Comparison of ENCODE assay signal across 1 cellular context in genomic region chr16:29604641-29605549, GRCh38.
A peak's percentile ranks its signal among the peaks of the same experiment; 100 is the strongest.
TF ChIP-seq lines count a peak whose summit lies in the region.
"Not testable (repeated sequence)": the region's sequence is repeated elsewhere in the genome, so short reads cannot be mapped to it uniquely, and the experiment has no call there.

No MANE protein-coding gene starts in this region.

TF ChIP-seq in K562, 482 proteins besides CTCF, POLR2A, EP300 and RAD21 (continued from another document):
- TF ChIP-seq ARID1B (IDR thresholded peaks at IDR 0.05) (0 out of 2 replicates have a peak, but pooled peaks have one; percentile 26), NONO (IDR thresholded peaks at IDR 0.05; ENCODE audit: low read depth in 2 of 2, low read length in 1 of 2) (0 out of 4 replicates have a peak, but pooled peaks of 1 of the 2 experiments have one; percentile 11), POLR2G (IDR thresholded peaks at IDR 0.05; ENCODE audit: low read depth, low read length) (peak; percentile 50), PBX2 (tag; conservative IDR thresholded peaks at IDR 0.05; ENCODE audit: low read depth) (peak; percentile 39; the same call in 1 of the 2 replicates), ZFX (CRISPR knock-in tag; IDR thresholded peaks at IDR 0.05) (peak; percentile 32; the same call in 1 of the 2 replicates), MAFG (tag; conservative IDR thresholded peaks at IDR 0.05) (peak; percentile 92), RBM22 (IDR thresholded peaks at IDR 0.05; ENCODE audit: low read depth, low read length, poor library complexity, severe bottlenecking) (peak; percentile 40), C11orf30 (IDR thresholded peaks at IDR 0.05; ENCODE audit: low read depth) (peak; percentile 89), MAFK (IDR thresholded peaks at IDR 0.05; ENCODE audit: low read length) (peak; percentile 76), L3MBTL2 (IDR thresholded peaks at IDR 0.05) (peak; percentile 26; the same call in 1 of the 2 replicates), ZNF740 (CRISPR knock-in tag; IDR thresholded peaks at IDR 0.05) (0 out of 2 replicates have a peak, but pooled peaks have one; percentile 20), JUND (IDR thresholded peaks at IDR 0.05; ENCODE audit: borderline replicate concordance, low read depth, low read length) (peak; percentile 32; the same call in 1 of the 2 replicates), JUND (tag; IDR thresholded peaks at IDR 0.05; ENCODE audit: borderline replicate concordance, low read depth, low read length) (peak; percentile 16; the same call in 1 of the 3 replicates), ATF3 (IDR thresholded peaks at IDR 0.05) (peak; percentile 72), NFE2L1 (tag; IDR thresholded peaks at IDR 0.05; ENCODE audit: borderline replicate concordance, low read depth) (peak; percentile 76), CXXC5 (CRISPR knock-in tag; IDR thresholded peaks at IDR 0.05) (0 out of 2 replicates have a peak, but pooled peaks have one; percentile 17), MAFF (IDR thresholded peaks at IDR 0.05; ENCODE audit: low read length) (peak; percentile 75), RBFOX2 (IDR thresholded peaks at IDR 0.05; ENCODE audit: low read depth, low read length) (peak; percentile 66), MNT (conservative IDR thresholded peaks at IDR 0.05) (peak in 1 of 2 experiments; percentile 38; a peak in 1 of 4 replicates), BACH1 (tag; IDR thresholded peaks at IDR 0.05) (peak; percentile 60; the same call in 1 of the 2 replicates), ZNF316 (IDR thresholded peaks at IDR 0.05) (peak; percentile 88), SMARCA4 (IDR thresholded peaks at IDR 0.05) (0 out of 2 replicates have a peak, but pooled peaks have one; percentile 13)
- TF ChIP-seq, protein P1, sequence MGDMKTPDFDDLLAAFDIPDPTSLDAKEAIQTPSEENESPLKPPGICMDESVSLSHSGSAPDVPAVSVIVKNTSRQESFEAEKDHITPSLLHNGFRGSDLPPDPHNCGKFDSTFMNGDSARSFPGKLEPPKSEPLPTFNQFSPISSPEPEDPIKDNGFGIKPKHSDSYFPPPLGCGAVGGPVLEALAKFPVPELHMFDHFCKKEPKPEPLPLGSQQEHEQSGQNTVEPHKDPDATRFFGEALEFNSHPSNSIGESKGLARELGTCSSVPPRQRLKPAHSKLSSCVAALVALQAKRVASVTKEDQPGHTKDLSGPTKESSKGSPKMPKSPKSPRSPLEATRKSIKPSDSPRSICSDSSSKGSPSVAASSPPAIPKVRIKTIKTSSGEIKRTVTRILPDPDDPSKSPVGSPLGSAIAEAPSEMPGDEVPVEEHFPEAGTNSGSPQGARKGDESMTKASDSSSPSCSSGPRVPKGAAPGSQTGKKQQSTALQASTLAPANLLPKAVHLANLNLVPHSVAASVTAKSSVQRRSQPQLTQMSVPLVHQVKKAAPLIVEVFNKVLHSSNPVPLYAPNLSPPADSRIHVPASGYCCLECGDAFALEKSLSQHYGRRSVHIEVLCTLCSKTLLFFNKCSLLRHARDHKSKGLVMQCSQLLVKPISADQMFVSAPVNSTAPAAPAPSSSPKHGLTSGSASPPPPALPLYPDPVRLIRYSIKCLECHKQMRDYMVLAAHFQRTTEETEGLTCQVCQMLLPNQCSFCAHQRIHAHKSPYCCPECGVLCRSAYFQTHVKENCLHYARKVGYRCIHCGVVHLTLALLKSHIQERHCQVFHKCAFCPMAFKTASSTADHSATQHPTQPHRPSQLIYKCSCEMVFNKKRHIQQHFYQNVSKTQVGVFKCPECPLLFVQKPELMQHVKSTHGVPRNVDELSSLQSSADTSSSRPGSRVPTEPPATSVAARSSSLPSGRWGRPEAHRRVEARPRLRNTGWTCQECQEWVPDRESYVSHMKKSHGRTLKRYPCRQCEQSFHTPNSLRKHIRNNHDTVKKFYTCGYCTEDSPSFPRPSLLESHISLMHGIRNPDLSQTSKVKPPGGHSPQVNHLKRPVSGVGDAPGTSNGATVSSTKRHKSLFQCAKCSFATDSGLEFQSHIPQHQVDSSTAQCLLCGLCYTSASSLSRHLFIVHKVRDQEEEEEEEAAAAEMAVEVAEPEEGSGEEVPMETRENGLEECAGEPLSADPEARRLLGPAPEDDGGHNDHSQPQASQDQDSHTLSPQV (IDR thresholded peaks at IDR 0.05): peak; percentile 57; the same call in 1 of the 2 replicates
- TF ChIP-seq PBX2 (CRISPR knock-in tag; IDR thresholded peaks at IDR 0.05; ENCODE audit: low read depth); ZNF740 (tag; IDR thresholded peaks at IDR 0.05); ATF3 (CRISPR knock-in tag; conservative IDR thresholded peaks at IDR 0.05): not testable (repeated sequence)
- TF ChIP-seq, protein P2, sequence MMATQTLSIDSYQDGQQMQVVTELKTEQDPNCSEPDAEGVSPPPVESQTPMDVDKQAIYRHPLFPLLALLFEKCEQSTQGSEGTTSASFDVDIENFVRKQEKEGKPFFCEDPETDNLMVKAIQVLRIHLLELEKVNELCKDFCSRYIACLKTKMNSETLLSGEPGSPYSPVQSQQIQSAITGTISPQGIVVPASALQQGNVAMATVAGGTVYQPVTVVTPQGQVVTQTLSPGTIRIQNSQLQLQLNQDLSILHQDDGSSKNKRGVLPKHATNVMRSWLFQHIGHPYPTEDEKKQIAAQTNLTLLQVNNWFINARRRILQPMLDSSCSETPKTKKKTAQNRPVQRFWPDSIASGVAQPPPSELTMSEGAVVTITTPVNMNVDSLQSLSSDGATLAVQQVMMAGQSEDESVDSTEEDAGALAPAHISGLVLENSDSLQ (IDR thresholded peaks at IDR 0.05): peak; percentile 59
